In genomic region chr9:129768486-129768885, GRCh38 we compare ENCODE assay signal across 8 cellular contexts. TPM values are rescaled to one million over a fixed set of nuclear protein-coding genes. Genes with fewer than 3 reads are reported as not detected.
"Had no signal": no experiment of that assay in that cellular context is flagged by ENCODE, and none has a peak within 500 bp of the region (broad histone marks: within the 10 kb centered on the region; RNA-seq: fewer than 3 reads in every experiment).

No MANE protein-coding gene starts in this region.

- DNase-seq: GDM1, GF-D8 had no signal

- FAIRE-seq: G401.6, GM12878, GM12891, GM12892, GM18507, GM19239 had no signal

- H3K4me3 ChIP-seq: GM12878 had no signal

- ATAC-seq: GM12878 had no signal

RNA-seq across cellular contexts. Expression of gene PTGES, which starts 15.6 kb away (rescaled TPM):
- total RNA-seq: GM12878 had no signal
